Comparison of ENCODE assay signal across 8 cellular contexts in genomic region chr7:90298145-90299038, GRCh38.
DNase-seq lines count a peak whose midpoint lies in the region; ATAC-seq and FAIRE-seq lines count a peak whose summit lies in the region.

No MANE protein-coding gene starts in this region.

- peak; percentile 28 for DNase-seq in KBM-7
- peak; percentile 27 for DNase-seq in SHP77 treated with DMSO at 0.1 percent for 48 hours (lab: John Stamatoyannopoulos, UW)
- DNase-seq in fibroblast of the conjunctiva (ENCODE audit: low read depth) = peak; percentile 47
- DNase-seq in putamen (ENCODE audit: low spot score) = peak; percentile 18
- no peak for DNase-seq in stimulated activated naive CD4-positive, alpha-beta T cell treated with Interleukin-2 at 50 U/mL for 16 hours (lab: John Stamatoyannopoulos, UW)
- DNase-seq in activated naive CD4-positive, alpha-beta T cell treated with anti-CD3 and anti-CD28 coated beads, Interleukin-2, amount 10 ng/mL, durations not matched to agents 7 days and 5 days = no peak

- CTCF ChIA-PET in activated naive CD4-positive, alpha-beta T cell treated with anti-CD3 and anti-CD28 coated beads, Interleukin-2, amount 10 ng/mL, durations not matched to agents 7 days and 5 days (lab: Charles Lee) = interaction anchor here (1.0 kb wide), 1 partner anchor 144 kb away, joined by 3 read pairs; the partner anchor contains the start of gene STEAP1

- no peaks in the 10 kb centered on the region for H3K4me1 Mint-ChIP-seq in activated naive CD4-positive, alpha-beta T cell treated with anti-CD3 and anti-CD28 coated beads, Interleukin-2, amount 10 ng/mL, durations not matched to agents 7 days and 5 days

- peak; percentile 37 for FAIRE-seq in G401.6 (lab: Jason Lieb, UNC)

- no peaks in the 10 kb centered on the region for H3K36me3 Mint-ChIP-seq in activated naive CD4-positive, alpha-beta T cell treated with anti-CD3 and anti-CD28 coated beads, Interleukin-2, amount 10 ng/mL, durations not matched to agents 7 days and 5 days

- in situ Hi-C loops in KBM-7 (cut with MboI; ENCODE audit: low pct_unique_long_range_greater_than_20kb, low sequenced_read_pairs) = no loop called here

- H3K27me3 Mint-ChIP-seq in activated naive CD4-positive, alpha-beta T cell treated with anti-CD3 and anti-CD28 coated beads, Interleukin-2, amount 10 ng/mL, durations not matched to agents 7 days and 5 days = peaks cover 4% of the 10 kb centered on the region

- peak; percentile 68 for ATAC-seq in GM21526 (IDR thresholded peaks at IDR 0.05; ENCODE audit: low FRiP score, unreplicated experiment)

- no peak overlapping the region for H3K4me3 Mint-ChIP-seq in activated naive CD4-positive, alpha-beta T cell treated with anti-CD3 and anti-CD28 coated beads, Interleukin-2, amount 10 ng/mL, durations not matched to agents 7 days and 5 days

- H3K27ac Mint-ChIP-seq in activated naive CD4-positive, alpha-beta T cell treated with anti-CD3 and anti-CD28 coated beads, Interleukin-2, amount 10 ng/mL, durations not matched to agents 7 days and 5 days = no peak overlapping the region

- H3K9me3 Mint-ChIP-seq in activated naive CD4-positive, alpha-beta T cell treated with anti-CD3 and anti-CD28 coated beads, Interleukin-2, amount 10 ng/mL, durations not matched to agents 7 days and 5 days = peaks cover 4% of the 10 kb centered on the region

Comparison
In these comparisons a context has a peak if more than half of its experiments do, and no peak if none do; other contexts are left out.
1. DNase-seq: peak in KBM-7 (single experiment), SHP77 treated with DMSO at 0.1 percent for 48 hours (single experiment), fibroblast of the conjunctiva (single experiment) and putamen (single experiment); none in stimulated activated naive CD4-positive, alpha-beta T cell treated with Interleukin-2 at 50 U/mL for 16 hours (single experiment) and activated naive CD4-positive, alpha-beta T cell treated with anti-CD3 and anti-CD28 coated beads, Interleukin-2, amount 10 ng/mL, durations not matched to agents 7 days and 5 days (single experiment).